Comparison of ENCODE assay signal across 2 cellular contexts in genomic region chr3:9914011-9914410, GRCh38.
TF ChIP-seq lines count a peak whose summit lies in the region.

No MANE protein-coding gene starts in this region.

TF ChIP-seq in SK-N-SH, 30 proteins besides CTCF, POLR2A, EP300 and RAD21:
- no peak for TF ChIP-seq JUND (IDR thresholded peaks at IDR 0.05)
- no peak for TF ChIP-seq MXI1 (IDR thresholded peaks at IDR 0.05; ENCODE audit: low read depth, low read length)
- no peak for TF ChIP-seq USF2 (IDR thresholded peaks at IDR 0.05; ENCODE audit: borderline replicate concordance, low read depth, low read length)

TF ChIP-seq in SK-N-SH treated with all-trans-retinoic acid at 6 μM for 48 hours, 23 proteins besides CTCF, POLR2A, EP300 and RAD21:
- no peak for TF ChIP-seq ZFP3 (CRISPR knock-in tag; IDR thresholded peaks at IDR 0.05)
- no peak for TF ChIP-seq ZNF70 (CRISPR knock-in tag; IDR thresholded peaks at IDR 0.05)
- TF ChIP-seq POU6F1 (CRISPR knock-in tag; IDR thresholded peaks at IDR 0.05; ENCODE audit: borderline replicate concordance, low read depth) = no peak
- no peak for TF ChIP-seq ISL1 (CRISPR knock-in tag; IDR thresholded peaks at IDR 0.05)
- TF ChIP-seq BACH2 (CRISPR knock-in tag; IDR thresholded peaks at IDR 0.05; ENCODE audit: borderline replicate concordance) = no peak
- no peak for TF ChIP-seq SNAI2 (CRISPR knock-in tag; IDR thresholded peaks at IDR 0.05)
- TF ChIP-seq CSDC2 (CRISPR knock-in tag; IDR thresholded peaks at IDR 0.05) = no peak
- no peak for TF ChIP-seq PPARA (CRISPR knock-in tag; IDR thresholded peaks at IDR 0.05; ENCODE audit: borderline replicate concordance)
- no peak for TF ChIP-seq ZC3H10 (CRISPR knock-in tag; IDR thresholded peaks at IDR 0.05)
- TF ChIP-seq ZNF8 (CRISPR knock-in tag; IDR thresholded peaks at IDR 0.05) = no peak
- TF ChIP-seq ZNF565 (CRISPR knock-in tag; conservative IDR thresholded peaks at IDR 0.05; ENCODE audit: low read depth) = no peak
- TF ChIP-seq ARNTL (CRISPR knock-in tag; IDR thresholded peaks at IDR 0.05; ENCODE audit: borderline replicate concordance, low read depth) = no peak
- no peak for TF ChIP-seq TOX (CRISPR knock-in tag; IDR thresholded peaks at IDR 0.05; ENCODE audit: borderline replicate concordance)
